In genomic region chr11:66350560-66351095, GRCh38 we compare ENCODE assay signal across 10 cellular contexts. TPM values are rescaled to one million over a fixed set of nuclear protein-coding genes. Genes with fewer than 3 reads are reported as not detected.
DNase-seq lines count a peak whose midpoint lies in the region; ATAC-seq and TF ChIP-seq lines count a peak whose summit lies in the region.
"Not testable (repeated sequence)": the region's sequence is repeated elsewhere in the genome, so short reads cannot be mapped to it uniquely, and the experiment has no call there.
"Had no signal": no experiment of that assay in that cellular context is flagged by ENCODE, and none has a peak within 500 bp of the region (broad histone marks: within the 10 kb centered on the region; RNA-seq: fewer than 3 reads in every experiment).

No MANE protein-coding gene starts in this region.

- not testable (repeated sequence) for H3K36me3 ChIP-seq in colonic mucosa; lower lobe of right lung; muscle layer of duodenum (ENCODE audit: control insufficient read depth in 1 of 2, insufficient read depth in 2 of 2, low read length in 2 of 2); transverse colon

- H3K36me3 Mint-ChIP-seq in activated CD4-positive, alpha-beta T cell treated with anti-CD3 and anti-CD28 coated beads for 36 hours (ENCODE audit: low read depth); progenitor cell of endocrine pancreas (ENCODE audit: insufficient read depth): not testable (repeated sequence)

- not testable (repeated sequence) for H3K4me3 Mint-ChIP-seq in activated CD4-positive, alpha-beta T cell treated with anti-CD3 and anti-CD28 coated beads for 36 hours
- peak overlapping the region; percentile 19 for H3K4me3 Mint-ChIP-seq in progenitor cell of endocrine pancreas (ENCODE audit: low read depth)

- CTCF ChIA-PET in activated CD4-positive, alpha-beta T cell treated with anti-CD3 and anti-CD28 coated beads for 36 hours (lab: Charles Lee), result interaction anchor here (1.0 to 5.0 kb wide), 4 partner anchors 14 to 67 kb away, joined by 3 to 20 read pairs (median 4); partner anchors contain the start of gene SLC29A2

- not testable (repeated sequence) for TF ChIP-seq EP300 in transverse colon (IDR thresholded peaks at IDR 0.05; ENCODE audit: low read depth)

- peak; percentile 2 for DNase-seq in activated CD4-positive, alpha-beta T cell treated with anti-CD3 and anti-CD28 coated beads for 36 hours
- DNase-seq in colonic mucosa; left colon; progenitor cell of endocrine pancreas (ENCODE audit: low spot score, unreplicated experiment); transverse colon: not testable (repeated sequence)
- DNase-seq in lower lobe of right lung, result peak; percentile 21

- in situ Hi-C loops in transverse colon (cut with MboI; ENCODE audit: low pct_ligation_motif_present in 1 of 4, low pct_unique_long_range_greater_than_20kb in 1 of 4, low sequenced_read_pairs in 3 of 4), result not testable (repeated sequence)

- intact Hi-C loops in activated CD4-positive, alpha-beta T cell treated with anti-CD3 and anti-CD28 coated beads for 36 hours (cut with DNase I, micrococcal nuclease); colonic mucosa (cut with DNase I); left colon (cut with DNase I, micrococcal nuclease); lower lobe of right lung (cut with DNase I); transverse colon (cut with DNase I; ENCODE audit: low total_unique reads): not testable (repeated sequence)

- not testable (repeated sequence) for H3K27ac Mint-ChIP-seq in activated CD4-positive, alpha-beta T cell treated with anti-CD3 and anti-CD28 coated beads for 36 hours
- peak overlapping the region; percentile 50 for H3K27ac Mint-ChIP-seq in progenitor cell of endocrine pancreas

- H3K4me1 ChIP-seq in colonic mucosa (peaks cover 13% of the 10 kb centered on the region), lower lobe of right lung (peaks cover 17% of the 10 kb centered on the region), muscle layer of duodenum (ENCODE audit: control insufficient read depth in 1 of 2, insufficient read depth in 2 of 2, low read length in 2 of 2) (peaks cover 9 to 19% of the 10 kb centered on the region in 2 donors), transverse colon (peaks cover 9 to 67% (median 34%) of the 10 kb centered on the region in 4 donors)

- not testable (repeated sequence) for H3K9ac ChIP-seq in colonic mucosa (ENCODE audit: low read depth in 2 of 2, low read length in 2 of 2)

- H3K27ac ChIP-seq in colonic mucosa (peak overlapping the region; percentile 87), muscle layer of duodenum (ENCODE audit: low read length) (peak overlapping the region; percentile 73), transverse colon (peak overlapping the region; percentile 83 to 98 (median 88))
- not testable (repeated sequence) for H3K27ac ChIP-seq in lower lobe of right lung

- not testable (repeated sequence) for ATAC-seq in activated CD4-positive, alpha-beta T cell treated with anti-CD3 and anti-CD28 coated beads for 36 hours; lower lobe of right lung
- peak; percentile 13 for ATAC-seq in left colon

- peaks cover 19% of the 10 kb centered on the region for H3K4me1 Mint-ChIP-seq in activated CD4-positive, alpha-beta T cell treated with anti-CD3 and anti-CD28 coated beads for 36 hours
- peaks cover 27% of the 10 kb centered on the region for H3K4me1 Mint-ChIP-seq in progenitor cell of endocrine pancreas (ENCODE audit: low read depth)

- POLR2A ChIA-PET in activated CD4-positive, alpha-beta T cell treated with anti-CD3 and anti-CD28 coated beads for 36 hours (lab: Charles Lee), result not testable (repeated sequence)

- not testable (repeated sequence) for H3K9me3 Mint-ChIP-seq in activated CD4-positive, alpha-beta T cell treated with anti-CD3 and anti-CD28 coated beads for 36 hours (ENCODE audit: low read depth); progenitor cell of endocrine pancreas (ENCODE audit: low read depth)

- not testable (repeated sequence) for H3K9me3 ChIP-seq in colonic mucosa; lower lobe of right lung; muscle layer of duodenum (ENCODE audit: control insufficient read depth in 1 of 2, low read length in 2 of 2); transverse colon

- 46% methylated on average over 8 of the region's 8 CpGs; no CpG with 5 or more reads in 1 of the 2 donors for WGBS in transverse colon (ENCODE audit: low coverage in 1 of 2), 2 donors

- TF ChIP-seq CTCF in colonic mucosa (IDR thresholded peaks at IDR 0.05); lower lobe of right lung (IDR thresholded peaks at IDR 0.05); progenitor cell of endocrine pancreas (IDR thresholded peaks at IDR 0.05; ENCODE audit: unreplicated experiment); transverse colon (IDR thresholded peaks at IDR 0.05): not testable (repeated sequence)

- not testable (repeated sequence) for H3K4me3 ChIP-seq in colonic mucosa; lower lobe of right lung; muscle layer of duodenum (ENCODE audit: low read depth in 1 of 2, low read length in 2 of 2); transverse colon

- not testable (repeated sequence) for TF ChIP-seq POLR2A in transverse colon (IDR thresholded peaks at IDR 0.05)

- H3K27me3 ChIP-seq in colonic mucosa; lower lobe of right lung (ENCODE audit: low read depth); muscle layer of duodenum (ENCODE audit: low read depth, low read length); transverse colon: not testable (repeated sequence)

- not testable (repeated sequence) for H3K27me3 Mint-ChIP-seq in activated CD4-positive, alpha-beta T cell treated with anti-CD3 and anti-CD28 coated beads for 36 hours; progenitor cell of endocrine pancreas

RNA-seq across cellular contexts. Expression of gene B4GAT1, which starts 3.2 kb away (rescaled TPM):
- total RNA-seq in activated CD4-positive, alpha-beta T cell treated with anti-CD3 and anti-CD28 coated beads for 36 hours, result 1 to 10 TPM; 6.0 to 8.5 TPM
- total RNA-seq in colonic mucosa (10 to 100 TPM; 14.2 to 20.2 TPM), left colon (10 to 100 TPM; 13.1 to 17.1 TPM), lower lobe of right lung (22.6 TPM), progenitor cell of endocrine pancreas (25.9 and 28.7 TPM in 2 replicates), transverse colon (10 to 100 TPM; 21.8 to 31.8 (median 23.6) TPM)

RNA-seq across cellular contexts. Expression of gene BRMS1, which starts 5.7 kb away (rescaled TPM):
- 10 to 100 TPM; 29.2 to 30.2 TPM for total RNA-seq in activated CD4-positive, alpha-beta T cell treated with anti-CD3 and anti-CD28 coated beads for 36 hours
- 10 to 100 TPM; 31.1 to 64.6 TPM for total RNA-seq in colonic mucosa
- 10 to 100 TPM; 42.5 to 46.3 TPM for total RNA-seq in left colon
- 37.8 TPM for total RNA-seq in lower lobe of right lung
- 38.1 and 38.3 TPM in 2 replicates for total RNA-seq in progenitor cell of endocrine pancreas
- 100 to 1,000 TPM in 1 of 4 donors, 10 to 100 TPM in 3; 34.0 to 178 (median 63.1) TPM for total RNA-seq in transverse colon

RNA-seq across cellular contexts. Expression of gene RIN1, which starts 14.4 kb away (rescaled TPM):
- 1 to 10 TPM; 1.5 to 1.6 TPM for total RNA-seq in activated CD4-positive, alpha-beta T cell treated with anti-CD3 and anti-CD28 coated beads for 36 hours
- total RNA-seq in colonic mucosa, result 10 to 100 TPM; 11.6 to 20.0 TPM
- total RNA-seq in left colon, result 10 to 100 TPM; 10.3 to 10.6 TPM
- total RNA-seq in lower lobe of right lung, result 8.2 TPM
- 1.5 and 2.3 TPM in 2 replicates for total RNA-seq in progenitor cell of endocrine pancreas
- total RNA-seq in transverse colon, result 10 to 100 TPM in 3 of 4 donors, 1 to 10 TPM in 1; 8.8 to 43.8 (median 14.4) TPM

RNA-seq across cellular contexts. Expression of gene SLC29A2, which starts 20.9 kb away (rescaled TPM):
- total RNA-seq in activated CD4-positive, alpha-beta T cell treated with anti-CD3 and anti-CD28 coated beads for 36 hours, result 10 to 100 TPM; 13.6 to 14.4 TPM
- 10 to 100 TPM; 20.2 to 28.3 TPM for total RNA-seq in colonic mucosa
- total RNA-seq in left colon, result 10 to 100 TPM; 16.3 to 31.1 TPM
- total RNA-seq in lower lobe of right lung, result 10.6 TPM
- total RNA-seq in progenitor cell of endocrine pancreas, result 35.6 and 38.2 TPM in 2 replicates
- total RNA-seq in transverse colon, result 10 to 100 TPM in 3 of 4 donors, 1 to 10 TPM in 1; 7.5 to 32.4 (median 14.4) TPM
- total RNA-seq: A172, HFFc6 had no signal

RNA-seq across cellular contexts. Expression of gene CD248, which starts 33.8 kb away (rescaled TPM):
- total RNA-seq in activated CD4-positive, alpha-beta T cell treated with anti-CD3 and anti-CD28 coated beads for 36 hours, result under 1 TPM; 0.23 to 0.26 TPM
- 1 to 10 TPM; 4.9 to 8.8 TPM for total RNA-seq in colonic mucosa
- total RNA-seq in left colon, result 10 to 100 TPM in 1 of 2 donors, 1 to 10 TPM in 1; 4.5 to 13.7 TPM
- total RNA-seq in lower lobe of right lung, result 28.7 TPM
- total RNA-seq in progenitor cell of endocrine pancreas, result 0.22 and 0.67 TPM in 2 replicates
- total RNA-seq in transverse colon, result 10 to 100 TPM in 1 of 4 donors, 1 to 10 TPM in 3; 2.6 to 36.2 (median 6.5) TPM
- total RNA-seq: A172, HT1080 had no signal
